16 cellular contexts compared by ENCODE assay signal in the genomic region with DNA sequence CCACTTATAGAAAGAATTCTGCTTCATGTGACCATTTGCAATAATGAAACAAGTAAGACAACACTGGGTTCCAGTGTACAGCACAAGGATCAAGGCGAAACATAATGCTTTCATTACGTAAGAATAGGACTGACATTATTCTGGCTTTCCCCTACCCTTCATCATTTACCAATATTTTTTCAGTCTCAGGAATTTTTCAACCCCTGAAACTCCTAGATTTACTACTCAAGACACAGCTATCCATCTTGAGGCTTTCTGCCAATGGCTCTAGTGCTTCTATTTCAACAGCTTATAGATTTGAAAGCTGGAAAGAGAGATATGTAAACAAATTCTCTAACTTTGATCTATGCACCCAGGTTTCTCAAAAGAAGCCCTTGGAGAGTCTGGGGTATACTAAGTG. TPM values are rescaled to one million over a fixed set of nuclear protein-coding genes. Genes with fewer than 3 reads are reported as not detected.
A peak's percentile ranks its signal among the peaks of the same experiment; 100 is the strongest.
DNase-seq lines count a peak whose midpoint lies in the region; ATAC-seq, FAIRE-seq and TF ChIP-seq lines count a peak whose summit lies in the region.
"Had no signal": no experiment of that assay in that cellular context is flagged by ENCODE, and none has a peak within 500 bp of the region (broad histone marks: within the 10 kb centered on the region; RNA-seq: fewer than 3 reads in every experiment).

No MANE protein-coding gene starts in this region.

- CTCF ChIA-PET in IMR-90 (lab: Yijun Ruan, JAX), result no interaction called here

- H3K9me3 ChIP-seq in IMR-90 (ENCODE audit: control insufficient read depth, insufficient read depth, low read length) (no peaks in the 10 kb centered on the region), kidney (ENCODE audit: control insufficient read depth in 1 of 2, low read length in 2 of 2) (no peaks in the 10 kb centered on the region)
- H3K9me3 ChIP-seq: HAP-1 had no signal

- H3K9me1 ChIP-seq in IMR-90 (ENCODE audit: insufficient read depth, low read length), result peaks cover 14% of the 10 kb centered on the region; the same call in 1 of the 2 replicates

- no peak overlapping the region for H3K4me3 Mint-ChIP-seq in mesothelial cell of epicardium
- H3K4me3 Mint-ChIP-seq: CD4-positive, alpha-beta memory T cell; GM23338; HFFc6 had no signal

- no peak overlapping the region for H2BK5ac ChIP-seq in IMR-90 (ENCODE audit: low read depth, low read length, poor library complexity, severe bottlenecking)

- peaks cover 22% of the 10 kb centered on the region for H3K4me1 Mint-ChIP-seq in mesothelial cell of epicardium
- H3K4me1 Mint-ChIP-seq: CD4-positive, alpha-beta memory T cell; GM23338 had no signal

- H3K4me3 ChIP-seq in IMR-90 (ENCODE audit: insufficient read depth, low read depth, low read length), result no peak overlapping the region
- H3K4me3 ChIP-seq in choroid plexus epithelial cell (ENCODE audit: low read depth, low read length), result no peak overlapping the region
- no peak overlapping the region for H3K4me3 ChIP-seq in kidney (ENCODE audit: low read length in 2 of 2)
- H3K4me3 ChIP-seq: GM23338, HAP-1 had no signal

- H3K9me3 Mint-ChIP-seq in mesothelial cell of epicardium, result no peaks in the 10 kb centered on the region
- H3K9me3 Mint-ChIP-seq: GM23338, HFFc6 had no signal

- H3K9ac ChIP-seq in IMR-90 (ENCODE audit: low read depth, low read length), result no peak overlapping the region
- H3K9ac ChIP-seq in kidney (ENCODE audit: low read length in 2 of 2), result no peak overlapping the region

- H2BK20ac ChIP-seq in IMR-90 (ENCODE audit: low read depth, low read length), result no peak overlapping the region

- no peak overlapping the region for H3K56ac ChIP-seq in IMR-90 (ENCODE audit: extremely low read depth, insufficient read depth, low read length)

- dilution Hi-C loops in IMR-90 (cut with HindIII; ENCODE audit: low sequenced_read_pairs, unreplicated experiment), result no loop called here

- in situ Hi-C loops in IMR-90 (cut with MboI; ENCODE audit: low sequenced_read_pairs), result no loop called here

- H4K20me1 ChIP-seq in IMR-90 (ENCODE audit: insufficient read depth, low read length), result peaks cover 4% of the 10 kb centered on the region; the same call in 1 of the 2 replicates

- H3K14ac ChIP-seq in IMR-90 (replicated peaks; ENCODE audit: low read depth, low read length), result no peak overlapping the region

- H4K5ac ChIP-seq in IMR-90 (ENCODE audit: low read depth, low read length), result no peak overlapping the region

- H3K18ac ChIP-seq in IMR-90 (ENCODE audit: low read depth, low read length), result no peak overlapping the region

- H3K36me3 ChIP-seq in IMR-90 (ENCODE audit: control insufficient read depth, insufficient read depth, low read length) (peaks cover 12% of the 10 kb centered on the region), kidney (ENCODE audit: control insufficient read depth in 1 of 2, insufficient read depth in 2 of 2, low read length in 2 of 2) (peaks cover 0 to 3% of the 10 kb centered on the region in 2 donors)
- H3K36me3 ChIP-seq: HAP-1 had no signal

- BruUV-seq in IMR-90 (replicated peaks; lab: Mats Ljungman, UMichigan), result no TSS peak

- H3K27me3 Mint-ChIP-seq in mesothelial cell of epicardium (ENCODE audit: low read depth), result no peaks in the 10 kb centered on the region

- no peak overlapping the region for H3K4ac ChIP-seq in IMR-90 (ENCODE audit: low read depth, low read length)

- intact Hi-C loops in IMR-90 (cut with micrococcal nuclease) (no loop called here), kidney (cut with DNase I) (no loop called here), Right ventricle myocardium superior (cut with DNase I) (no loop called here)

- H2AFZ ChIP-seq in IMR-90 (replicated peaks; ENCODE audit: low read length, poor library complexity), result no peak overlapping the region
- H2AFZ ChIP-seq: GM23338 had no signal

- H4K91ac ChIP-seq in IMR-90 (ENCODE audit: insufficient read depth, low read depth, low read length), result no peak overlapping the region

- H3K36me3 Mint-ChIP-seq in mesothelial cell of epicardium, result peaks cover 38% of the 10 kb centered on the region
- H3K36me3 Mint-ChIP-seq: CD4-positive, alpha-beta memory T cell had no signal

- ATAC-seq in IMR-90 (ENCODE audit: low read depth) (no peak), Right ventricle myocardium superior (ENCODE audit: poor library complexity) (no peak)
- ATAC-seq: GM23338 had no signal

- no peak overlapping the region for H4K8ac ChIP-seq in IMR-90 (ENCODE audit: low read depth in 2 of 2, low read length in 2 of 2)

- no peak overlapping the region for H2AK5ac ChIP-seq in IMR-90 (ENCODE audit: low read depth, low read length)

- no peak overlapping the region for H3K4me2 ChIP-seq in IMR-90 (ENCODE audit: low read depth, low read length)
- H3K4me2 ChIP-seq: GM23338 had no signal

- no peak overlapping the region for H2AK9ac ChIP-seq in IMR-90 (replicated peaks; ENCODE audit: low read depth, low read length, poor library complexity)

- H3K27ac Mint-ChIP-seq in mesothelial cell of epicardium, result peak overlapping the region; percentile 60
- H3K27ac Mint-ChIP-seq: GM23338 had no signal

- no peak for DNase-seq in IMR-90
- peak; percentile 40 for DNase-seq in choroid plexus epithelial cell (ENCODE audit: low read depth)
- DNase-seq in mesothelial cell of epicardium (ENCODE audit: low spot score in 2 of 2, unreplicated experiment in 2 of 2), result no peak
- no peak for DNase-seq in 8988T
- DNase-seq in kidney, result no peak
- no peak for DNase-seq in Right ventricle myocardium superior
- DNase-seq: C1 segment of cervical spinal cord; Calu3; CD4-positive, alpha-beta memory T cell; COR-L47; DMS53; DND-41; HFFc6 had no signal

- no peak for TF ChIP-seq RAD21 in IMR-90 (IDR thresholded peaks at IDR 0.05; ENCODE audit: low read length)

- no peak overlapping the region for H2BK15ac ChIP-seq in IMR-90 (ENCODE audit: low read depth, low read length)

- POLR2A ChIA-PET in IMR-90 (lab: Charles Lee; ENCODE audit: unreplicated experiment), result no interaction called here

- H3K27ac ChIP-seq in IMR-90 (ENCODE audit: insufficient read depth, low read length) (no peak overlapping the region), kidney (ENCODE audit: low read depth in 2 of 2, low read length in 2 of 2) (no peak overlapping the region)

- peaks cover 10 to 35% of the 10 kb centered on the region in 2 experiments; a peak in 3 of 4 replicates for H3K79me1 ChIP-seq in IMR-90 (ENCODE audit: low read depth in 1 of 2, low read length in 2 of 2)

- TF ChIP-seq POLR2A in IMR-90 (IDR thresholded peaks at IDR 0.05; ENCODE audit: low read depth, low read length), result no peak

- WGBS in IMR-90 (ENCODE audit: extremely low coverage in 2 of 2, insufficient read length in 1 of 2), 2 experiments, result no CpG with 5 or more reads among the region's 2 CpGs

- no peak overlapping the region for H2BK120ac ChIP-seq in IMR-90 (ENCODE audit: low read depth, low read length)

- no peak for FAIRE-seq in kidney (lab: Jason Lieb, UNC)
- FAIRE-seq: GM19239 had no signal

- TF ChIP-seq CTCF in IMR-90 (conservative IDR thresholded peaks at IDR 0.05; ENCODE audit: low read depth, low read length), result no peak
- TF ChIP-seq CTCF in choroid plexus epithelial cell (conservative IDR thresholded peaks at IDR 0.05; ENCODE audit: low read depth, low read length), result no peak
- no peak for TF ChIP-seq CTCF in mesothelial cell of epicardium (IDR thresholded peaks at IDR 0.05; ENCODE audit: unreplicated experiment)
- TF ChIP-seq CTCF in kidney (IDR thresholded peaks at IDR 0.05; ENCODE audit: borderline replicate concordance, extremely low read depth, insufficient read depth), result no peak

- H3K27me3 ChIP-seq in IMR-90 (ENCODE audit: control insufficient read depth, insufficient read depth, low read length), result no peaks in the 10 kb centered on the region

- H3K4me1 ChIP-seq in IMR-90 (ENCODE audit: control insufficient read depth, insufficient read depth, low read length) (peaks cover 14% of the 10 kb centered on the region), kidney (ENCODE audit: control insufficient read depth in 1 of 2, insufficient read depth in 1 of 2, low read depth in 1 of 2, low read length in 2 of 2) (peaks cover 2 to 3% of the 10 kb centered on the region in 2 donors)
- H3K4me1 ChIP-seq: HAP-1 had no signal

- no peak overlapping the region for H3K23ac ChIP-seq in IMR-90 (ENCODE audit: low read depth, low read length)

TF ChIP-seq in IMR-90, 13 proteins besides CTCF, POLR2A, EP300 and RAD21:
- TF ChIP-seq RFX5 (IDR thresholded peaks at IDR 0.05; ENCODE audit: low read depth, low read length), result no peak
- no peak for TF ChIP-seq MAZ (IDR thresholded peaks at IDR 0.05; ENCODE audit: borderline replicate concordance, low read depth, low read length)
- no peak for TF ChIP-seq SMC3 (IDR thresholded peaks at IDR 0.05; ENCODE audit: low read depth, low read length)
- peak; percentile 37 for TF ChIP-seq CEBPB (IDR thresholded peaks at IDR 0.05; ENCODE audit: low read depth, low read length)
- TF ChIP-seq, protein P1, sequence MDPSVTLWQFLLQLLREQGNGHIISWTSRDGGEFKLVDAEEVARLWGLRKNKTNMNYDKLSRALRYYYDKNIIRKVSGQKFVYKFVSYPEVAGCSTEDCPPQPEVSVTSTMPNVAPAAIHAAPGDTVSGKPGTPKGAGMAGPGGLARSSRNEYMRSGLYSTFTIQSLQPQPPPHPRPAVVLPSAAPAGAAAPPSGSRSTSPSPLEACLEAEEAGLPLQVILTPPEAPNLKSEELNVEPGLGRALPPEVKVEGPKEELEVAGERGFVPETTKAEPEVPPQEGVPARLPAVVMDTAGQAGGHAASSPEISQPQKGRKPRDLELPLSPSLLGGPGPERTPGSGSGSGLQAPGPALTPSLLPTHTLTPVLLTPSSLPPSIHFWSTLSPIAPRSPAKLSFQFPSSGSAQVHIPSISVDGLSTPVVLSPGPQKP (IDR thresholded peaks at IDR 0.05; ENCODE audit: borderline replicate concordance, low read depth, low read length), result no peak
- no peak for TF ChIP-seq NFE2L2 (IDR thresholded peaks at IDR 0.05; ENCODE audit: low read depth, low read length)
- no peak for TF ChIP-seq RCOR1 (IDR thresholded peaks at IDR 0.05; ENCODE audit: insufficient replicate concordance, low read length)
- TF ChIP-seq MXI1 (IDR thresholded peaks at IDR 0.05; ENCODE audit: borderline replicate concordance, low read depth, low read length), result no peak
TF ChIP-seq in IMR-90: peak in this region for 1.

RNA-seq across cellular contexts. Expression of a gene that starts 48.4 kb away (rescaled TPM):
- total RNA-seq in IMR-90 (2012; rRNA removed) (139 and 157 TPM in 2 replicates), mesothelial cell of epicardium (203 to 225 TPM (median 217 TPM) in 3 replicates), kidney (147 TPM), Right ventricle myocardium superior (93.2 TPM)
- polyA plus RNA-seq in IMR-90 (2012; rRNA removed) (105 and 152 TPM in 2 replicates), kidney (ENCODE audit: insufficient read depth, low read depth, low replicate concordance) (92.3 TPM)
- 50.8 and 60.3 TPM in 2 replicates for polyA plus RNA-seq in IMR-90 (2012; cell fraction: cytosol; rRNA removed)
- 47.7 and 165 TPM in 2 replicates for polyA plus RNA-seq in IMR-90 (2012; cell fraction: nucleus; rRNA removed; ENCODE audit: low replicate concordance)
- total RNA-seq: CD4-positive, alpha-beta memory T cell had no signal
- polyA plus RNA-seq: CD4-positive, alpha-beta memory T cell had no signal
